ENCODE assay signal across 16 cellular contexts in genomic region chr14:53946404-53947400, GRCh38. TPM values are rescaled to one million over a fixed set of nuclear protein-coding genes. Genes with fewer than 3 reads are reported as not detected.
DNase-seq lines count a peak whose midpoint lies in the region; ATAC-seq, FAIRE-seq and TF ChIP-seq lines count a peak whose summit lies in the region.
"Had no signal": no experiment of that assay in that cellular context is flagged by ENCODE, and none has a peak within 500 bp of the region (broad histone marks: within the 10 kb centered on the region; RNA-seq: fewer than 3 reads in every experiment).

No MANE protein-coding gene starts in this region.

- POLR2A ChIA-PET in GM10248 (lab: Yijun Ruan, JAX) (interaction anchor here (0.6 kb wide), 1 partner anchor 408 kb away, joined by 6 read pairs; no protein-coding TSS in a partner anchor), WTC11 (lab: Charles Lee) (interaction anchor here (0.5 to 4.0 kb wide), 4 partner anchors 10 to 397 kb away, joined by 3 to 19 read pairs (median 4); partner anchors contain the start of gene BMP4)

- FAIRE-seq in D721Med (lab: Jason Lieb, UNC) = no peak
- FAIRE-seq: GM12892, K562 had no signal

- peak overlapping the region; percentile 51 for H3K18ac ChIP-seq in trophoblast cell (ENCODE audit: low read length)

- peak overlapping the region; percentile 75 for H3K4me3 Mint-ChIP-seq in WTC11
- H3K4me3 Mint-ChIP-seq: activated CD4-positive, alpha-beta T cell treated with anti-CD3 and anti-CD28 coated beads, Interleukin-2, amount 10 ng/mL, durations not matched to agents 24 days and 14 days; CD4-positive, alpha-beta T cell; memory B cell had no signal

- no CpG with 5 or more reads among the region's 75 CpGs for WGBS in trophoblast cell (ENCODE audit: extremely low coverage, insufficient coverage, insufficient read length)

- ATAC-seq in WTC11 = peak; percentile 47
- no peak for ATAC-seq in HG03039 (IDR thresholded peaks at IDR 0.05; ENCODE audit: unreplicated experiment)
- no peak for ATAC-seq in omental fat pad (ENCODE audit: low FRiP score)
- ATAC-seq: activated naive CD4-positive, alpha-beta T cell treated with anti-CD3 and anti-CD28 coated beads, Interleukin-2, amount 50 U/mL, for 72 hours; K562 had no signal

- H2AFZ ChIP-seq in trophoblast cell (ENCODE audit: insufficient read depth, low read length, poor library complexity) = peak overlapping the region; percentile 67

- no peaks in the 10 kb centered on the region for H3K79me2 ChIP-seq in trophoblast cell (ENCODE audit: control insufficient read depth, insufficient read depth, low read length, poor library complexity)

- peak overlapping the region; percentile 21 for H4K8ac ChIP-seq in trophoblast cell (ENCODE audit: low read depth, low read length)

- no peaks in the 10 kb centered on the region for H3K9me3 Mint-ChIP-seq in WTC11
- H3K9me3 Mint-ChIP-seq: activated CD4-positive, alpha-beta T cell treated with anti-CD3 and anti-CD28 coated beads, Interleukin-2, amount 10 ng/mL, durations not matched to agents 24 days and 14 days; CD4-positive, alpha-beta T cell; memory B cell had no signal

- peaks cover 6% of the 10 kb centered on the region for H3K79me1 ChIP-seq in trophoblast cell (ENCODE audit: low read length)

- no peak overlapping the region for H3K27ac Mint-ChIP-seq in WTC11
- H3K27ac Mint-ChIP-seq: activated CD4-positive, alpha-beta T cell treated with anti-CD3 and anti-CD28 coated beads, Interleukin-2, amount 10 ng/mL, durations not matched to agents 24 days and 14 days; activated naive CD4-positive, alpha-beta T cell treated with anti-CD3 and anti-CD28 coated beads, Interleukin-2, amount 50 U/mL, for 72 hours; CD4-positive, alpha-beta T cell; memory B cell had no signal

- peak; percentile 20 for TF ChIP-seq CTCF in GM10248 (IDR thresholded peaks at IDR 0.05; ENCODE audit: control extremely low read depth, extremely low read depth, low read depth, missing control alignments)
- TF ChIP-seq CTCF in WTC11 (IDR thresholded peaks at IDR 0.05) = no peak
- no peak for TF ChIP-seq CTCF in omental fat pad (IDR thresholded peaks at IDR 0.05)
- no peak for TF ChIP-seq CTCF in D721Med (IDR thresholded peaks at IDR 0.05; ENCODE audit: insufficient read depth, missing control alignments)

- peaks cover 74% of the 10 kb centered on the region for H3K27me3 ChIP-seq in iPS-15b (ENCODE audit: control insufficient read depth, insufficient read depth, low read length)
- no peaks in the 10 kb centered on the region for H3K27me3 ChIP-seq in trophoblast cell (ENCODE audit: insufficient read depth, low read length)

- peak overlapping the region; percentile 29 for H3K9ac ChIP-seq in iPS-15b (ENCODE audit: low read depth, low read length)
- peak overlapping the region; percentile 42 for H3K9ac ChIP-seq in trophoblast cell (ENCODE audit: low read length)

- no peak overlapping the region for H3K14ac ChIP-seq in trophoblast cell (ENCODE audit: low read length)

- peaks cover 79% of the 10 kb centered on the region for H3K4me1 Mint-ChIP-seq in WTC11
- H3K4me1 Mint-ChIP-seq: activated CD4-positive, alpha-beta T cell treated with anti-CD3 and anti-CD28 coated beads, Interleukin-2, amount 10 ng/mL, durations not matched to agents 24 days and 14 days; memory B cell had no signal

- H3K9me3 ChIP-seq in iPS-15b (ENCODE audit: control insufficient read depth, insufficient read depth, low read length) (no peaks in the 10 kb centered on the region), trophoblast cell (ENCODE audit: insufficient read depth, low read depth, low read length) (no peaks in the 10 kb centered on the region)

- H3K4me1 ChIP-seq in iPS-15b (ENCODE audit: control insufficient read depth, insufficient read depth, low read length) (peaks cover 47% of the 10 kb centered on the region), trophoblast cell (ENCODE audit: control insufficient read depth in 1 of 2, insufficient read depth in 2 of 2, low read length in 2 of 2) (peaks cover 7 to 11% of the 10 kb centered on the region in 2 experiments)

- H3K36me3 Mint-ChIP-seq in WTC11 = peaks cover 20% of the 10 kb centered on the region
- H3K36me3 Mint-ChIP-seq: memory B cell had no signal

- H2BK5ac ChIP-seq in trophoblast cell (ENCODE audit: low read depth, low read length, poor library complexity) = no peak overlapping the region

- H2AK5ac ChIP-seq in trophoblast cell (ENCODE audit: low read length) = no peak overlapping the region

- no peak overlapping the region for H3K4ac ChIP-seq in trophoblast cell (ENCODE audit: low read depth, low read length)

- H3K27me3 Mint-ChIP-seq in WTC11 (ENCODE audit: low read depth) = peaks cover 78% of the 10 kb centered on the region

- H3K36me3 ChIP-seq in iPS-15b (ENCODE audit: control insufficient read depth, insufficient read depth, low read length) = no peaks in the 10 kb centered on the region
- peaks cover 9 to 12% of the 10 kb centered on the region in 2 experiments for H3K36me3 ChIP-seq in trophoblast cell (ENCODE audit: control insufficient read depth in 1 of 2, insufficient read depth in 2 of 2, low read length in 2 of 2)

- peak overlapping the region; percentile 86 for H3K4me2 ChIP-seq in trophoblast cell (ENCODE audit: low read length)

- DNase-seq in GM10248 (ENCODE audit: extremely low spot score) (no peak), WTC11 (ENCODE audit: low spot score) (peak; percentile 58), trophoblast cell (peak in 1 of 2 donors; percentile 24), HK-2 (ENCODE audit: unreplicated experiment) (no peak), omental fat pad (ENCODE audit: low spot score) (no peak), D721Med (ENCODE audit: insufficient read length, low spot score) (no peak)
- DNase-seq: activated CD4-positive, alpha-beta T cell treated with anti-CD3 and anti-CD28 coated beads, Interleukin-2, amount 10 ng/mL, durations not matched to agents 24 days and 14 days; CD4-positive, alpha-beta T cell; NCI-H2227 treated with DMSO at 0.1 percent for 48 hours; SIG-M5 had no signal

- peak overlapping the region; percentile 21 for H2BK12ac ChIP-seq in trophoblast cell (ENCODE audit: low read length)

- CTCF ChIA-PET in GM10248 (lab: Yijun Ruan, JAX) = interaction anchor here (0.8 to 2.9 kb wide), 11 partner anchors 7 to 891 kb away, joined by 3 to 8 read pairs (median 3); partner anchors contain the start of gene BMP4
- CTCF ChIA-PET in WTC11 (lab: Charles Lee) = interaction anchor here (0.5 to 2.2 kb wide), 10 partner anchors 9 to 402 kb away, joined by 3 to 21 read pairs (median 4); partner anchors contain the start of gene BMP4

- H2BK120ac ChIP-seq in trophoblast cell (ENCODE audit: insufficient read depth, low read length, poor library complexity) = no peak overlapping the region

- H3K27ac ChIP-seq in trophoblast cell (ENCODE audit: low read depth, low read length) = no peak overlapping the region

- H3K23ac ChIP-seq in trophoblast cell (ENCODE audit: low read length) = no peak overlapping the region

- H4K91ac ChIP-seq in trophoblast cell (ENCODE audit: low read depth, low read length) = peak overlapping the region; percentile 63

- H4K12ac ChIP-seq in trophoblast cell (ENCODE audit: low read depth, low read length) = no peak overlapping the region

- H3K4me3 ChIP-seq in iPS-15b (ENCODE audit: low read depth, low read length) (peak overlapping the region; percentile 60), trophoblast cell (ENCODE audit: low read depth, low read length) (peak overlapping the region; percentile 64)
- H3K4me3 ChIP-seq: K562 had no signal

TF ChIP-seq in WTC11, 78 proteins besides CTCF, POLR2A, EP300 and RAD21:
- TF ChIP-seq ZNF121 (CRISPR knock-in tag; IDR thresholded peaks at IDR 0.05) (peak; percentile 50; the same call in 1 of the 2 replicates), RELA (CRISPR knock-in tag; IDR thresholded peaks at IDR 0.05; ENCODE audit: borderline replicate concordance) (0 out of 2 replicates have a peak, but pooled peaks have one; percentile 61), FOXP4 (CRISPR knock-in tag; IDR thresholded peaks at IDR 0.05) (0 out of 2 replicates have a peak, but pooled peaks have one; percentile 11), ESRRA (CRISPR knock-in tag; IDR thresholded peaks at IDR 0.05; ENCODE audit: borderline replicate concordance) (no peak; the same call in 1 of the 2 replicates), ZNF423 (CRISPR knock-in tag; IDR thresholded peaks at IDR 0.05) (peak; percentile 93), FOXK1 (CRISPR knock-in tag; IDR thresholded peaks at IDR 0.05) (0 out of 2 replicates have a peak, but pooled peaks have one; percentile 20)

RNA-seq across cellular contexts. Expression of gene BMP4, which starts 9.9 kb away (rescaled TPM):
- total RNA-seq in WTC11 (2021) (7.8 to 9.8 TPM (median 8.4 TPM) in 3 replicates), omental fat pad (10 to 100 TPM; 13.7 to 33.4 (median 20.0) TPM)
- 16.6 and 17.9 TPM in 2 replicates for polyA plus RNA-seq in trophoblast cell (2013)
- total RNA-seq: activated CD4-positive, alpha-beta T cell treated with anti-CD3 and anti-CD28 coated beads, Interleukin-2, amount 10 ng/mL, durations not matched to agents 24 days and 14 days; activated naive CD4-positive, alpha-beta T cell treated with anti-CD3 and anti-CD28 coated beads, Interleukin-2, amount 50 U/mL, for 72 hours; CD4-positive, alpha-beta T cell; K562 had no signal
- polyA plus RNA-seq: K562 had no signal
